1 cellular context compared by ENCODE assay signal in genomic region chr3:141738636-141739363, GRCh38.
TF ChIP-seq lines count a peak whose summit lies in the region.

No MANE protein-coding gene starts in this region.

TF ChIP-seq in IMR-90, 13 proteins besides CTCF, POLR2A, EP300 and RAD21 (continued from another document):
- TF ChIP-seq, protein P1, sequence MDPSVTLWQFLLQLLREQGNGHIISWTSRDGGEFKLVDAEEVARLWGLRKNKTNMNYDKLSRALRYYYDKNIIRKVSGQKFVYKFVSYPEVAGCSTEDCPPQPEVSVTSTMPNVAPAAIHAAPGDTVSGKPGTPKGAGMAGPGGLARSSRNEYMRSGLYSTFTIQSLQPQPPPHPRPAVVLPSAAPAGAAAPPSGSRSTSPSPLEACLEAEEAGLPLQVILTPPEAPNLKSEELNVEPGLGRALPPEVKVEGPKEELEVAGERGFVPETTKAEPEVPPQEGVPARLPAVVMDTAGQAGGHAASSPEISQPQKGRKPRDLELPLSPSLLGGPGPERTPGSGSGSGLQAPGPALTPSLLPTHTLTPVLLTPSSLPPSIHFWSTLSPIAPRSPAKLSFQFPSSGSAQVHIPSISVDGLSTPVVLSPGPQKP (IDR thresholded peaks at IDR 0.05; ENCODE audit: borderline replicate concordance, low read depth, low read length): no peak
